In the genomic region with DNA sequence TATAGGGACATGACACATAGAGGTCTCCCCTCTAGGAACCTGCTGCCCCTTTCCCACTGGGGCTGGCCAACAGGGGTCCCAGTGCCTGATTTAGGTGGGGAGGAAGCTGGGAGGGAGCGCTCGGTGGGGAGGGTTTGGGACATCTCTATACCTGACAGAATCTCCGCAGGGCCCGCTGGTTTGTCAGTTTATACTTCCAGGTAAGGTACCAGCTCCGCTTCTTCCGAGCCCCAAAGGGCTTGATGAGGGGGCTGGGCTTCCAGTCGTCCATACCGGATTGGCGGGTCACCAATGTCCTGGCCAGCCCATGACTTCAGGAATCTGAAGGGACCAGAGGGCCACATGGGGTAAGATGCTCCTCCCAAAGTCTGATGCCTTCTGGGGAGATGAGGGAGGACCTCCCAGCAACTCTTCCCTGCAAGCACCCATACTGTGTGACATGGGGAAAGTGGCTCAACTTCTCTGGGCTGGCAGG, we compare ENCODE assay signal across 9 cellular contexts. TPM values are rescaled to one million over a fixed set of nuclear protein-coding genes. Genes with fewer than 3 reads are reported as not detected.
A peak's percentile ranks its signal among the peaks of the same experiment; 100 is the strongest.
DNase-seq lines count a peak whose midpoint lies in the region; ATAC-seq, FAIRE-seq and TF ChIP-seq lines count a peak whose summit lies in the region.
"Had no signal": no experiment of that assay in that cellular context is flagged by ENCODE, and none has a peak within 500 bp of the region (broad histone marks: within the 10 kb centered on the region; RNA-seq: fewer than 3 reads in every experiment).

No MANE protein-coding gene starts in this region.

- TF ChIP-seq RAD21 in K562 (CRISPR knock-in tag; conservative IDR thresholded peaks at IDR 0.05 in 1 of 2, IDR thresholded peaks at IDR 0.05 in 1 of 2) = no peak

- no peaks in the 10 kb centered on the region for H3K9me3 Mint-ChIP-seq in activated naive CD4-positive, alpha-beta T cell treated with anti-CD3 and anti-CD28 coated beads, Interleukin-2, amount 10 ng/mL, durations not matched to agents 7 days and 5 days

- H3K4me2 ChIP-seq in K562 (ENCODE audit: insufficient read depth, low read length) = peak overlapping the region; percentile 96

- peak overlapping the region; percentile 83 for H3K4me3 ChIP-seq in K562
- peak overlapping the region; percentile 93 for H3K4me3 ChIP-seq in lower lobe of right lung
- H3K4me3 ChIP-seq in vagina = peak overlapping the region; percentile 80 to 92

- no peaks in the 10 kb centered on the region for H3K36me3 Mint-ChIP-seq in activated naive CD4-positive, alpha-beta T cell treated with anti-CD3 and anti-CD28 coated beads, Interleukin-2, amount 10 ng/mL, durations not matched to agents 7 days and 5 days

- peak overlapping the region; percentile 89 to 96 for H3K9ac ChIP-seq in K562 (ENCODE audit: insufficient read depth in 1 of 2, low read depth in 2 of 2, low read length in 2 of 2)

- H4K20me1 ChIP-seq in K562 (replicated peaks; ENCODE audit: control insufficient read depth, insufficient read depth, low read length) = no peaks in the 10 kb centered on the region

- 57% methylated on average over 9 of the region's 9 CpGs for WGBS in K562 (ENCODE audit: insufficient coverage, low coverage, missing lambda C conversion rate)

- intact Hi-C loops in K562 (cut with micrococcal nuclease) = loop anchor here (2.0 kb wide), 2 partner anchors 17 to 25 kb away; no protein-coding TSS in a partner anchor
- intact Hi-C loops in lower lobe of right lung (cut with DNase I) = no loop called here
- intact Hi-C loops in vagina (cut with DNase I) = no loop called here

- H3K4me1 Mint-ChIP-seq in activated naive CD4-positive, alpha-beta T cell treated with anti-CD3 and anti-CD28 coated beads, Interleukin-2, amount 10 ng/mL, durations not matched to agents 7 days and 5 days = peaks cover 25% of the 10 kb centered on the region

- peak overlapping the region; percentile 74 for H3K27ac ChIP-seq in K562 (ENCODE audit: extremely low read depth, low read depth, low read length)
- peak overlapping the region; percentile 82 for H3K27ac ChIP-seq in lower lobe of right lung
- H3K27ac ChIP-seq in vagina = peak overlapping the region; percentile 76

- H3K36me3 ChIP-seq in K562 (ENCODE audit: control insufficient read depth, insufficient read depth, low read length) = peaks cover 42% of the 10 kb centered on the region; the same call in 2 of the 3 replicates
- peaks cover 41% of the 10 kb centered on the region for H3K36me3 ChIP-seq in lower lobe of right lung
- H3K36me3 ChIP-seq in vagina = peaks cover 0 to 23% of the 10 kb centered on the region in 2 donors

- POLR2A ChIA-PET in K562 (lab: Yijun Ruan, JAX) = interaction anchor here (0.7 to 2.3 kb wide), 3 partner anchors 21 to 1468 kb away, joined by 3 to 7 read pairs (median 4); partner anchors contain the start of gene PRDX1

- ATAC-seq in K562 = peak; percentile 1; the same call in 2 of the 3 replicates
- ATAC-seq in lower lobe of right lung = peak in 1 of 2 donors; percentile 19
- ATAC-seq in HG02763 (IDR thresholded peaks at IDR 0.05; ENCODE audit: unreplicated experiment) = no peak

- no peak for TF ChIP-seq CTCF in K562 (IDR thresholded peaks at IDR 0.05 in 2 of 3, conservative IDR thresholded peaks at IDR 0.05 in 1 of 3; ENCODE audit: insufficient read depth in 2 of 3, low read depth in 1 of 3, low read length in 3 of 3)
- no peak for TF ChIP-seq CTCF in lower lobe of right lung (IDR thresholded peaks at IDR 0.05)
- no peak for TF ChIP-seq CTCF in vagina (IDR thresholded peaks at IDR 0.05)

- H3K27me3 Mint-ChIP-seq in activated naive CD4-positive, alpha-beta T cell treated with anti-CD3 and anti-CD28 coated beads, Interleukin-2, amount 10 ng/mL, durations not matched to agents 7 days and 5 days = no peaks in the 10 kb centered on the region

- TF ChIP-seq POLR2A in K562 (conservative IDR thresholded peaks at IDR 0.05) = no peak
- no peak for TF ChIP-seq POLR2A in vagina (IDR thresholded peaks at IDR 0.05)

- no peak for DNase-seq in activated naive CD4-positive, alpha-beta T cell treated with anti-CD3 and anti-CD28 coated beads, Interleukin-2, amount 10 ng/mL, durations not matched to agents 7 days and 5 days
- DNase-seq in activated naive CD4-positive, alpha-beta T cell treated with Interleukin-2 at 50 U/mL for 16 hours = no peak
- DNase-seq in K562 (ENCODE audit: extremely low read depth in 1 of 4, low spot score in 3 of 4) (peak in 2 of 4 experiments; percentile 53 to 54), lower lobe of right lung (no peak), vagina (ENCODE audit: extremely low spot score in 2 of 2) (no peak), cerebellar cortex (ENCODE audit: low spot score) (no peak), GM19238 (ENCODE audit: insufficient read length, low spot score) (no peak)

- peak overlapping the region; percentile 96 for H2AFZ ChIP-seq in K562 (ENCODE audit: low read depth, low read length)

- BruUV-seq in K562 (replicated peaks; lab: Mats Ljungman, UMichigan) = no TSS peak

- H3K9me1 ChIP-seq in K562 (ENCODE audit: control insufficient read depth, insufficient read depth, low read length) = no peaks in the 10 kb centered on the region

- peak overlapping the region; percentile 37 for H3K27ac Mint-ChIP-seq in activated naive CD4-positive, alpha-beta T cell treated with anti-CD3 and anti-CD28 coated beads, Interleukin-2, amount 10 ng/mL, durations not matched to agents 7 days and 5 days

- CTCF ChIA-PET in activated naive CD4-positive, alpha-beta T cell treated with anti-CD3 and anti-CD28 coated beads, Interleukin-2, amount 10 ng/mL, durations not matched to agents 7 days and 5 days (lab: Charles Lee) = interaction anchor here (1.2 kb wide), 1 partner anchor 24 kb away, joined by 4 read pairs; no protein-coding TSS in a partner anchor
- CTCF ChIA-PET in K562 (lab: Yijun Ruan, JAX; ENCODE audit: low intra/inter-chr PET ratio) = interaction anchor here (1.1 kb wide), 1 partner anchor 160 kb away, joined by 4 read pairs; no protein-coding TSS in a partner anchor

- H3K9me3 ChIP-seq in K562 (replicated peaks; ENCODE audit: control insufficient read depth, insufficient read depth, low read depth, low read length) (no peaks in the 10 kb centered on the region), lower lobe of right lung (no peaks in the 10 kb centered on the region), vagina (no peaks in the 10 kb centered on the region)

- H3K79me2 ChIP-seq in K562 (ENCODE audit: control insufficient read depth, insufficient read depth, low read length) = peaks cover 15% of the 10 kb centered on the region

- TF ChIP-seq EP300 in K562 (IDR thresholded peaks at IDR 0.05; ENCODE audit: low read length) = no peak

- no peaks in the 10 kb centered on the region for H3K27me3 ChIP-seq in K562 (ENCODE audit: control insufficient read depth in 2 of 2, insufficient read depth in 2 of 2, low read length in 2 of 2)
- no peaks in the 10 kb centered on the region for H3K27me3 ChIP-seq in lower lobe of right lung (ENCODE audit: low read depth)
- no peaks in the 10 kb centered on the region for H3K27me3 ChIP-seq in vagina

- H3K4me3 Mint-ChIP-seq in activated naive CD4-positive, alpha-beta T cell treated with anti-CD3 and anti-CD28 coated beads, Interleukin-2, amount 10 ng/mL, durations not matched to agents 7 days and 5 days = peak overlapping the region; percentile 81

- no peak for FAIRE-seq in K562 (lab: Jason Lieb, UNC)
- FAIRE-seq: endometrium had no signal

- peaks cover 20 to 27% of the 10 kb centered on the region in 2 experiments for H3K4me1 ChIP-seq in K562 (replicated peaks in 1 of 2; ENCODE audit: control insufficient read depth in 2 of 2, insufficient read depth in 2 of 2, low read length in 2 of 2)
- peaks cover 21% of the 10 kb centered on the region for H3K4me1 ChIP-seq in lower lobe of right lung
- H3K4me1 ChIP-seq in vagina = peaks cover 28% of the 10 kb centered on the region

- in situ Hi-C loops in K562 (cut with MboI) = loop anchor here (25.0 kb wide), 1 partner anchor 560 kb away; no protein-coding TSS in a partner anchor

RNA-seq across cellular contexts. Expression of gene POMGNT1, which starts 0.6 kb away (rescaled TPM):
- 86.0 and 173 TPM in 2 replicates for total RNA-seq in K562 (2011; cell fraction: chromatin; rRNA removed; ENCODE audit: low replicate concordance)
- 132 and 135 TPM in 2 replicates for total RNA-seq in K562 (2011; cell fraction: nucleolus; rRNA removed)
- total RNA-seq in K562 (2011; cell fraction: nucleoplasm; rRNA removed) = 113 and 115 TPM in 2 replicates
- total RNA-seq in K562 (2014; rRNA removed) (36.4 and 44.0 TPM in 2 replicates), K562 (2014; rRNA removed; fragmentation: Illumina TruSeq; extraction: Trizol) (30.3 and 33.8 TPM in 2 replicates), K562 (2015; rRNA removed; fragmentation: Illumina TruSeq; extraction: Trizol) (43.4 and 48.4 TPM in 2 replicates), K562 (2021) (57.9 and 58.9 TPM in 2 replicates), lower lobe of right lung (59.3 TPM), vagina (28.5 TPM)
- polyA plus RNA-seq in K562 (2011; rRNA removed) (42.7 and 50.7 TPM in 2 replicates), K562 (2014; fragmentation: Illumina TruSeq; extraction: Trizol) (45.6 and 47.8 TPM in 2 replicates), K562 (2014; fragmentation: Nextera tagmentation; extraction: Ambion mirVana) (10 to 100 TPM; 14.1 to 27.9 TPM), K562 (2014; rRNA removed) (37.8 and 43.5 TPM in 2 replicates)
- 44.5 and 48.5 TPM in 2 replicates for polyA plus RNA-seq in K562 (2011; cell fraction: cytosol; rRNA removed)
- 131 and 161 TPM in 2 replicates for polyA plus RNA-seq in K562 (2011; cell fraction: nucleus; rRNA removed)
- polyA plus RNA-seq in K562 (2012) = 41.3 and 59.8 TPM in 2 replicates
- polyA minus RNA-seq in K562 (2011; rRNA and poly(A)+ RNA removed) = 24.4 and 30.9 TPM in 2 replicates
- polyA minus RNA-seq in K562 (2011; cell fraction: cytosol; rRNA and poly(A)+ RNA removed) = 21.5 and 24.7 TPM in 2 replicates
- polyA minus RNA-seq in K562 (2011; cell fraction: nucleus; rRNA and poly(A)+ RNA removed) = 25.7 and 38.8 TPM in 2 replicates

RNA-seq across cellular contexts. Expression of gene LURAP1, which starts 5.5 kb away (rescaled TPM):
- total RNA-seq in K562 (2011; cell fraction: chromatin; rRNA removed; ENCODE audit: low replicate concordance) = 1.6 and 3.1 TPM in 2 replicates
- total RNA-seq in K562 (2011; cell fraction: nucleolus; rRNA removed) = 2.5 and 3.2 TPM in 2 replicates
- total RNA-seq in K562 (2011; cell fraction: nucleoplasm; rRNA removed) = 2.6 and 3.4 TPM in 2 replicates
- total RNA-seq in K562 (2014; rRNA removed) = 0.86 and 1.00 TPM in 2 replicates
- 0.40 and 0.54 TPM in 2 replicates for total RNA-seq in K562 (2014; rRNA removed; fragmentation: Illumina TruSeq; extraction: Trizol)
- total RNA-seq in K562 (2015; rRNA removed; fragmentation: Illumina TruSeq; extraction: Trizol) = 0.18 and 0.34 TPM in 2 replicates
- 0.60 and 0.72 TPM in 2 replicates for total RNA-seq in K562 (2021)
- 0.76 and 1.1 TPM in 2 replicates for polyA plus RNA-seq in K562 (2011; rRNA removed)
- 0.49 and 1.4 TPM in 2 replicates for polyA plus RNA-seq in K562 (2011; cell fraction: cytosol; rRNA removed)
- polyA plus RNA-seq in K562 (2011; cell fraction: nucleus; rRNA removed) = 0.97 and 1.6 TPM in 2 replicates
- 0.35 TPM in 2 replicates for polyA plus RNA-seq in K562 (2012)
- polyA plus RNA-seq in K562 (2014; fragmentation: Illumina TruSeq; extraction: Trizol) = 0.45 and 0.54 TPM in 2 replicates
- polyA plus RNA-seq in K562 (2014; fragmentation: Nextera tagmentation; extraction: Ambion mirVana) = under 1 TPM in 1 of 2 experiments, not detected in 1; 0.07 TPM
- polyA plus RNA-seq in K562 (2014; rRNA removed) = 0.50 and 1.2 TPM in 2 replicates
- 0.54 and 0.81 TPM in 2 replicates for polyA minus RNA-seq in K562 (2011; rRNA and poly(A)+ RNA removed)
- 0.86 TPM in 1 of 2 replicates, not detected in the other for polyA minus RNA-seq in K562 (2011; cell fraction: cytosol; rRNA and poly(A)+ RNA removed)
- polyA minus RNA-seq in K562 (2011; cell fraction: nucleus; rRNA and poly(A)+ RNA removed) = 0.33 and 0.67 TPM in 2 replicates
- 3.4 TPM for total RNA-seq in lower lobe of right lung
- total RNA-seq in vagina = 14.0 TPM

RNA-seq across cellular contexts. Expression of gene P3R3URF, which starts 21.3 kb away (rescaled TPM):
- total RNA-seq in K562 (2011; cell fraction: chromatin; rRNA removed; ENCODE audit: low replicate concordance) = not detected in 2 replicates
- not detected in 2 replicates for total RNA-seq in K562 (2011; cell fraction: nucleolus; rRNA removed)
- not detected in 2 replicates for total RNA-seq in K562 (2011; cell fraction: nucleoplasm; rRNA removed)
- not detected in 2 replicates for total RNA-seq in K562 (2014; rRNA removed)
- total RNA-seq in K562 (2014; rRNA removed; fragmentation: Illumina TruSeq; extraction: Trizol) = not detected in 2 replicates
- not detected in 2 replicates for total RNA-seq in K562 (2015; rRNA removed; fragmentation: Illumina TruSeq; extraction: Trizol)
- total RNA-seq in K562 (2021) = not detected in 2 replicates
- polyA plus RNA-seq in K562 (2011; rRNA removed) = not detected in 2 replicates
- not detected in 2 replicates for polyA plus RNA-seq in K562 (2011; cell fraction: cytosol; rRNA removed)
- polyA plus RNA-seq in K562 (2011; cell fraction: nucleus; rRNA removed) = not detected in 2 replicates
- not detected in 2 replicates for polyA plus RNA-seq in K562 (2012)
- not detected in 2 replicates for polyA plus RNA-seq in K562 (2014; fragmentation: Illumina TruSeq; extraction: Trizol)
- not detected for polyA plus RNA-seq in K562 (2014; fragmentation: Nextera tagmentation; extraction: Ambion mirVana)
- polyA plus RNA-seq in K562 (2014; rRNA removed) = not detected in 2 replicates
- polyA minus RNA-seq in K562 (2011; rRNA and poly(A)+ RNA removed) = not detected in 2 replicates
- polyA minus RNA-seq in K562 (2011; cell fraction: cytosol; rRNA and poly(A)+ RNA removed) = not detected in 2 replicates
- polyA minus RNA-seq in K562 (2011; cell fraction: nucleus; rRNA and poly(A)+ RNA removed) = not detected in 2 replicates
- not detected for total RNA-seq in lower lobe of right lung
- total RNA-seq in vagina = not detected

RNA-seq across cellular contexts. Expression of gene TSPAN1, which starts 22.7 kb away (rescaled TPM):
- total RNA-seq in K562 (2011; cell fraction: chromatin; rRNA removed; ENCODE audit: low replicate concordance) = not detected in 2 replicates
- 0.53 TPM in 1 of 2 replicates, not detected in the other for total RNA-seq in K562 (2011; cell fraction: nucleolus; rRNA removed)
- total RNA-seq in K562 (2011; cell fraction: nucleoplasm; rRNA removed) = not detected in 2 replicates
- total RNA-seq in K562 (2014; rRNA removed) (not detected in 2 replicates), K562 (2014; rRNA removed; fragmentation: Illumina TruSeq; extraction: Trizol) (not detected in 2 replicates), K562 (2015; rRNA removed; fragmentation: Illumina TruSeq; extraction: Trizol) (not detected in 2 replicates), K562 (2021) (0.38 and 0.58 TPM in 2 replicates), lower lobe of right lung (68.9 TPM), vagina (3.9 TPM)
- polyA plus RNA-seq in K562 (2011; rRNA removed) (not detected in 2 replicates), K562 (2014; fragmentation: Illumina TruSeq; extraction: Trizol) (not detected in 2 replicates), K562 (2014; fragmentation: Nextera tagmentation; extraction: Ambion mirVana) (not detected), K562 (2014; rRNA removed) (not detected in 2 replicates)
- polyA plus RNA-seq in K562 (2011; cell fraction: cytosol; rRNA removed) = not detected in 2 replicates
- 0.20 TPM in 1 of 2 replicates, not detected in the other for polyA plus RNA-seq in K562 (2011; cell fraction: nucleus; rRNA removed)
- 0.07 and 0.22 TPM in 2 replicates for polyA plus RNA-seq in K562 (2012)
- not detected in 2 replicates for polyA minus RNA-seq in K562 (2011; rRNA and poly(A)+ RNA removed)
- polyA minus RNA-seq in K562 (2011; cell fraction: cytosol; rRNA and poly(A)+ RNA removed) = not detected in 2 replicates
- polyA minus RNA-seq in K562 (2011; cell fraction: nucleus; rRNA and poly(A)+ RNA removed) = not detected in 2 replicates

RNA-seq across cellular contexts. Expression of gene RAD54L, which starts 50.0 kb away (rescaled TPM):
- total RNA-seq in K562 (2011; cell fraction: chromatin; rRNA removed; ENCODE audit: low replicate concordance) = 121 and 199 TPM in 2 replicates
- 90.1 and 94.5 TPM in 2 replicates for total RNA-seq in K562 (2011; cell fraction: nucleolus; rRNA removed)
- 71.5 and 90.3 TPM in 2 replicates for total RNA-seq in K562 (2011; cell fraction: nucleoplasm; rRNA removed)
- total RNA-seq in K562 (2014; rRNA removed) (33.1 and 37.5 TPM in 2 replicates), K562 (2014; rRNA removed; fragmentation: Illumina TruSeq; extraction: Trizol) (19.9 and 25.3 TPM in 2 replicates), K562 (2015; rRNA removed; fragmentation: Illumina TruSeq; extraction: Trizol) (30.9 and 31.2 TPM in 2 replicates), K562 (2021) (67.0 and 72.7 TPM in 2 replicates), lower lobe of right lung (1.7 TPM), vagina (8.1 TPM)
- polyA plus RNA-seq in K562 (2011; rRNA removed) (17.9 and 38.9 TPM in 2 replicates), K562 (2014; fragmentation: Illumina TruSeq; extraction: Trizol) (77.7 and 80.1 TPM in 2 replicates), K562 (2014; fragmentation: Nextera tagmentation; extraction: Ambion mirVana) (10 to 100 TPM; 37.1 to 92.3 TPM), K562 (2014; rRNA removed) (38.2 and 43.9 TPM in 2 replicates)
- polyA plus RNA-seq in K562 (2011; cell fraction: cytosol; rRNA removed) = 25.3 and 30.2 TPM in 2 replicates
- 141 and 147 TPM in 2 replicates for polyA plus RNA-seq in K562 (2011; cell fraction: nucleus; rRNA removed)
- polyA plus RNA-seq in K562 (2012) = 41.9 and 42.0 TPM in 2 replicates
- 23.8 and 25.3 TPM in 2 replicates for polyA minus RNA-seq in K562 (2011; rRNA and poly(A)+ RNA removed)
- 21.7 and 27.2 TPM in 2 replicates for polyA minus RNA-seq in K562 (2011; cell fraction: cytosol; rRNA and poly(A)+ RNA removed)
- 27.9 and 34.2 TPM in 2 replicates for polyA minus RNA-seq in K562 (2011; cell fraction: nucleus; rRNA and poly(A)+ RNA removed)
